ENCODE assay signal across 5 cellular contexts in the genomic region with DNA sequence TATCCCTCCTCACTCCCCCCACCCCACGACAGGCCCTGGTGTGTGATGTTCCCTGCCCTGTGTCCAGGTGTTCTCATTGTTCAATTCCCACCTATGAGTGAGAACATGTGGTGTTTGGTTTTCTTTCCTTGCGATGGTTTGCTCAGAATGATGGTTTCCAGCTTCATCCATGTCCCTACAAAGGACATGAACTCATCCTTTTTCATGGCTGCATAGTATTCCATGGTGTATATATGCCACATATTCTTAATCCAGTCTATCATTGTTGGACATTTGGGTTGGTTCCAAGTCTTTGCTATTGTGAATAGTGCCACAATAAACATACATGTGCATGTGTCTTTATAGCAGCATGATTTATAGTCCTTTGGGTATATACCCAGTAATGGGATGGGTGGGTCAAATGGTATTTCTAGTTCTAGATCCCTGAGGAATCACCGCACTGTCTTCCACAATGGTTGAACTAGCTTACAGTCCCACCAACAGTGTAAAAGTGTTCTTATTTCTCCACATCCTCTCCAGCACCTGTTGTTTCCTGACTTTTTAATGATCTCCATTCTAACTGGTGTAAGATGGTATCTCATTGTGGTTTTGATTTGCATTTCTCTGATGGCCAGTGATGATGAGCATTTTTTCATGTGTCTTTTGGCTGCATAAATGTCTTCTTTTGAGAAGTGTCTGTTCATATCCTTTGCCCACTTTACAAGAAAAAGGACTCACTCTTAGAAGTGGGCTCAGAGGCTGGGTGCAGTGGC. TPM values are rescaled to one million over a fixed set of nuclear protein-coding genes. Genes with fewer than 3 reads are reported as not detected.
"Had no signal": no experiment of that assay in that cellular context is flagged by ENCODE, and none has a peak within 500 bp of the region (broad histone marks: within the 10 kb centered on the region; RNA-seq: fewer than 3 reads in every experiment).

No MANE protein-coding gene starts in this region.

RNA-seq across cellular contexts. Expression of a gene that starts 45.2 kb away (rescaled TPM):
- total RNA-seq: lung microvascular endothelial cell; myocyte; naive thymus-derived CD8-positive, alpha-beta T cell had no signal
- polyA plus RNA-seq: immature natural killer cell; naive thymus-derived CD4-positive, alpha-beta T cell; naive thymus-derived CD8-positive, alpha-beta T cell had no signal
